Comparison of ENCODE assay signal across 8 cellular contexts in genomic region chr12:48925218-48925871, GRCh38. TPM values are rescaled to one million over a fixed set of nuclear protein-coding genes. Genes with fewer than 3 reads are reported as not detected.
A peak's percentile ranks its signal among the peaks of the same experiment; 100 is the strongest.
DNase-seq lines count a peak whose midpoint lies in the region; ATAC-seq and TF ChIP-seq lines count a peak whose summit lies in the region.

FKBP11 (minus strand) TSS chr12:48925492; CDS start chr12:48925428, 64 bp downstream.

- no peaks in the 10 kb centered on the region for H3K9me3 Mint-ChIP-seq in activated CD4-positive, alpha-beta T cell treated with anti-CD3 and anti-CD28 coated beads for 36 hours (ENCODE audit: low read depth)
- H3K9me3 Mint-ChIP-seq in dendritic cell treated with granulocyte-macrophage colony-stimulating factor and Interleukin-4, amounts not matched to agents 40 ng/mL and 50 ng/mL, for 4 days: no peaks in the 10 kb centered on the region

- H3K27me3 Mint-ChIP-seq in activated CD4-positive, alpha-beta T cell treated with anti-CD3 and anti-CD28 coated beads for 36 hours: no peaks in the 10 kb centered on the region
- no peaks in the 10 kb centered on the region for H3K27me3 Mint-ChIP-seq in dendritic cell treated with granulocyte-macrophage colony-stimulating factor and Interleukin-4, amounts not matched to agents 40 ng/mL and 50 ng/mL, for 4 days

- 1% methylated on average over 33 to 36 of the region's 39 CpGs for WGBS in lower leg skin, 2 donors

- POLR2A ChIA-PET in activated CD4-positive, alpha-beta T cell treated with anti-CD3 and anti-CD28 coated beads for 36 hours (lab: Charles Lee): interaction anchor here (0.5 to 2.0 kb wide), 10 partner anchors 15 to 442 kb away, joined by 3 to 14 read pairs (median 4); partner anchors contain the start of genes ARF3, DDX23, RND1 and SPATS2

- ATAC-seq in GM19328 (IDR thresholded peaks at IDR 0.05; ENCODE audit: unreplicated experiment): peak; percentile 74
- peak; percentile 89 for ATAC-seq in activated CD4-positive, alpha-beta T cell treated with anti-CD3 and anti-CD28 coated beads for 36 hours

- TF ChIP-seq POLR2A in lower leg skin (IDR thresholded peaks at IDR 0.05): no peak

- no peak within 1 kb of the TSS for H3K27ac ChIP-seq in HL-60 (replicated peaks)

- no peaks in the 10 kb centered on the region for H3K27me3 ChIP-seq in HL-60 (ENCODE audit: insufficient read depth, poor library complexity, severe bottlenecking)

- H3K4me1 Mint-ChIP-seq in activated CD4-positive, alpha-beta T cell treated with anti-CD3 and anti-CD28 coated beads for 36 hours: peaks cover 52% of the 10 kb centered on the region
- H3K4me1 Mint-ChIP-seq in dendritic cell treated with granulocyte-macrophage colony-stimulating factor and Interleukin-4, amounts not matched to agents 40 ng/mL and 50 ng/mL, for 4 days (ENCODE audit: low read depth): peaks cover 9% of the 10 kb centered on the region

- DNase-seq in AG08396 (ENCODE audit: low spot score): peak; percentile 76
- DNase-seq in HL-60 (ENCODE audit: low read depth in 1 of 2, low spot score in 1 of 2): no peak
- peak; percentile 81 for DNase-seq in activated CD4-positive, alpha-beta T cell treated with anti-CD3 and anti-CD28 coated beads for 36 hours
- peak; percentile 26 to 93 for DNase-seq in lower leg skin (ENCODE audit: low spot score in 2 of 2)
- DNase-seq in stimulated activated CD4-positive, alpha-beta T cell treated with anti-CD3 and anti-CD28 coated beads, TNF-alpha, amount 100 ng/mL, for 48 hours (ENCODE audit: low read depth in 3 of 3): peak; percentile 44 to 56 (median 54)
- DNase-seq in NCI-H1436 treated with DMSO at 0.1 percent for 48 hours (lab: John Stamatoyannopoulos, UW): no peak

- CTCF ChIA-PET in activated CD4-positive, alpha-beta T cell treated with anti-CD3 and anti-CD28 coated beads for 36 hours (lab: Charles Lee): interaction anchor here (0.5 to 7.9 kb wide), 15 partner anchors 8 to 429 kb away, joined by 3 to 73 read pairs (median 4); partner anchors contain the start of genes ARF3, DDX23, RND1 and WNT1

- H3K4me3 Mint-ChIP-seq in activated CD4-positive, alpha-beta T cell treated with anti-CD3 and anti-CD28 coated beads for 36 hours: peak within 1 kb of the TSS; percentile 83
- peak within 1 kb of the TSS; percentile 87 for H3K4me3 Mint-ChIP-seq in dendritic cell treated with granulocyte-macrophage colony-stimulating factor and Interleukin-4, amounts not matched to agents 40 ng/mL and 50 ng/mL, for 4 days

- intact Hi-C loops in activated CD4-positive, alpha-beta T cell treated with anti-CD3 and anti-CD28 coated beads for 36 hours (cut with DNase I, micrococcal nuclease): loop anchor here (1.0 to 2.0 kb wide), 5 partner anchors 32 to 93 kb away; partner anchors contain the start of genes DDX23 (in 2 of the 2), ARF3 (in 1 of the 2), PRKAG1 (in 1 of the 2) and WNT1 (in 1 of the 2)
- intact Hi-C loops in dendritic cell treated with granulocyte-macrophage colony-stimulating factor and Interleukin-4, amounts not matched to agents 40 ng/mL and 50 ng/mL, for 4 days (cut with micrococcal nuclease): no loop called here
- intact Hi-C loops in lower leg skin (cut with DNase I; ENCODE audit: low total_unique reads): no loop called here

- H3K27ac Mint-ChIP-seq in activated CD4-positive, alpha-beta T cell treated with anti-CD3 and anti-CD28 coated beads for 36 hours: peak within 1 kb of the TSS; percentile 93
- peak within 1 kb of the TSS; percentile 61 for H3K27ac Mint-ChIP-seq in dendritic cell treated with granulocyte-macrophage colony-stimulating factor and Interleukin-4, amounts not matched to agents 40 ng/mL and 50 ng/mL, for 4 days

- TF ChIP-seq CTCF in HL-60 (IDR thresholded peaks at IDR 0.05; ENCODE audit: insufficient read depth, low read length) (no peak), lower leg skin (IDR thresholded peaks at IDR 0.05) (no peak)

- H3K4me3 ChIP-seq in HL-60 (replicated peaks; ENCODE audit: insufficient read depth, low read length) (peak within 1 kb of the TSS; percentile 51), lower leg skin (ENCODE audit: low read depth, poor library complexity, severe bottlenecking) (peak within 1 kb of the TSS; percentile 90)

- peaks cover 38% of the 10 kb centered on the region for H3K36me3 Mint-ChIP-seq in activated CD4-positive, alpha-beta T cell treated with anti-CD3 and anti-CD28 coated beads for 36 hours (ENCODE audit: low read depth)
- H3K36me3 Mint-ChIP-seq in dendritic cell treated with granulocyte-macrophage colony-stimulating factor and Interleukin-4, amounts not matched to agents 40 ng/mL and 50 ng/mL, for 4 days (ENCODE audit: low read depth): peaks cover 73% of the 10 kb centered on the region

RNA-seq across cellular contexts. Expression of gene FKBP11, which starts in this region (rescaled TPM):
- total RNA-seq in activated CD4-positive, alpha-beta T cell treated with anti-CD3 and anti-CD28 coated beads for 36 hours: 10 to 100 TPM; 56.8 to 63.8 TPM
- total RNA-seq in lower leg skin: 1 to 10 TPM; 4.3 to 8.7 (median 7.9) TPM

Comparison
In these comparisons a context has a peak if more than half of its experiments do, and no peak if none do; other contexts are left out.
1. RNA of gene FKBP11 (total RNA-seq): 56.8 to 63.8 TPM in activated CD4-positive, alpha-beta T cell treated with anti-CD3 and anti-CD28 coated beads for 36 hours; 4.3 to 8.7 TPM in lower leg skin; every median in the first group is over 4 times any median in the second.
2. DNase-seq: peak in AG08396 (single experiment), activated CD4-positive, alpha-beta T cell treated with anti-CD3 and anti-CD28 coated beads for 36 hours (single experiment), lower leg skin (2 of 2) and stimulated activated CD4-positive, alpha-beta T cell treated with anti-CD3 and anti-CD28 coated beads, TNF-alpha, amount 100 ng/mL, for 48 hours (3 of 3); none in HL-60 (0 of 2) and NCI-H1436 treated with DMSO at 0.1 percent for 48 hours (single experiment).
3. intact Hi-C loops: an anchor here in activated CD4-positive, alpha-beta T cell treated with anti-CD3 and anti-CD28 coated beads for 36 hours (1.0 to 2.0 kb wide); none called in dendritic cell treated with granulocyte-macrophage colony-stimulating factor and Interleukin-4, amounts not matched to agents 40 ng/mL and 50 ng/mL, for 4 days and lower leg skin.